ENCODE assay signal across 8 cellular contexts in the genomic region with DNA sequence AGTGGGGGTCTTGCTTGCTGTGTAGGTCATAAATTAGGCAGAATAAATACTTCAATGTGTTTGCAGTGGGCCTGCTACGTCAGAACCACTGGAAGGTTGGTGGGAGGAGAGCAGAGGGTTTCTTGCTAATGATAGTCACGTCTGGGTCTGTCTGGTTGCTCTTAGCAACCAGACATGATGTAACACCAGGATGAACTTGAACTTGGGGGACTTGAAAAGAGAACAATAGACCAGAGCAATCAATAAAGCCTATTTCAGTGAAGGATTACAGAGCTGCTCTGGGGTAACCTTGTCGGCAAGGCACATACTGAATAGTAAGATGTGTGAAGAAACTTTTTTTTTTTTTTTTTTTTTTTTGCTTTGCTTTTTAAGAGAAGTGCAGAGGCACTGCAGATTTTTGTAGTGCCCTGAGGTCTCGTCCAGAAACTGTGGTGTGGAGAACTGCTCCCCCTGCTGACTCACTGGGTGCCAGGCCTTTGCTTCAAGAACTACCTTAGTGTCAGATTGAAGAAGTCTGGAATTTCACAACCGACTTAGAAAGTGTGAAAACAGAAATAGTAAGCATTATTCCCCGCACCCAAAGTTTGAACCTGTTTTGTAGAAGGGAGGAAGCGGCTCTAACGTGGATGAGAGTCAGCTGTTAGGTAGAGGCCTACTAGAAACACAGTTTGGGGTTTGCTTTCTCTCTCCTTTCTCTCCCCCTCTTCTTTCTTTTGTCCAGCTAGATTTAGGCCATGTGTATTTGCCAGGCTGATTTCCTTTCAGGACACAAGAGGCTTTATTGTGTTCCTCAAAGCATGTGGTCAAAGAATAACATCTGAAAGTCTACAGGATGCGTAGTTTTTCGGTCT.
DNase-seq lines count a peak whose midpoint lies in the region; ATAC-seq and TF ChIP-seq lines count a peak whose summit lies in the region.

No MANE protein-coding gene starts in this region.

- H3K9me3 ChIP-seq in NT2/D1 (ENCODE audit: insufficient read depth, low read length) (no peaks in the 10 kb centered on the region), mucosa of rectum (ENCODE audit: control insufficient read depth in 2 of 2, low read length in 2 of 2) (no peaks in the 10 kb centered on the region)

- H3K4me3 ChIP-seq in NT2/D1 (ENCODE audit: insufficient read length, low read depth): no peak overlapping the region
- H3K4me3 ChIP-seq in epithelial cell of esophagus (ENCODE audit: low read length): no peak overlapping the region
- H3K4me3 ChIP-seq in mucosa of rectum (ENCODE audit: low read length in 2 of 2): no peak overlapping the region

- H3K4me1 ChIP-seq in NT2/D1 (ENCODE audit: insufficient read depth, insufficient read length): no peaks in the 10 kb centered on the region
- H3K4me1 ChIP-seq in mucosa of rectum (ENCODE audit: control insufficient read depth in 2 of 2, insufficient read depth in 2 of 2, low read length in 2 of 2): peaks cover 30 to 45% of the 10 kb centered on the region in 2 donors

- H3K27me3 ChIP-seq in NT2/D1 (ENCODE audit: insufficient read depth, insufficient read length): peaks cover 2% of the 10 kb centered on the region
- no peaks in the 10 kb centered on the region for H3K27me3 ChIP-seq in mucosa of rectum (ENCODE audit: control insufficient read depth in 2 of 2, insufficient read depth in 2 of 2, low read length in 2 of 2)

- no peak overlapping the region for H3K9ac ChIP-seq in NT2/D1 (ENCODE audit: insufficient read length, low read depth)
- H3K9ac ChIP-seq in mucosa of rectum (ENCODE audit: low read depth in 1 of 2, low read length in 2 of 2): no peak overlapping the region

- peak overlapping the region; percentile 3 to 40 for H3K27ac ChIP-seq in mucosa of rectum (ENCODE audit: low read depth in 2 of 2, low read length in 2 of 2)

- DNase-seq in C1 segment of cervical spinal cord (lab: John Stamatoyannopoulos, UW): peak in 12 of 14 donors; percentile 18 to 85 (median 69)
- DNase-seq in HUDEP-2 (lab: John Stamatoyannopoulos, UW; ENCODE audit: unreplicated experiment in 76 of 76): peak in 69 of 76 experiments; percentile 3 to 71 (median 39)
- DNase-seq in NT2/D1 (ENCODE audit: low read depth, low spot score): peak; percentile 91
- DNase-seq in activated CD8-positive, alpha-beta memory T cell treated with anti-CD3 and anti-CD28 coated beads, Interleukin-2, amount 50 U/mL, for 1 hour (ENCODE audit: extremely low read depth): peak; percentile 18
- DNase-seq in epithelial cell of esophagus (ENCODE audit: low read depth): peak; percentile 94
- peak; percentile 50 for DNase-seq in stimulated activated CD8-positive, alpha-beta memory T cell treated with anti-CD3 and anti-CD28 coated beads, Interleukin-4, amount 100 ng/mL, for 24 hours (ENCODE audit: low read depth)

- peak; percentile 91 for ATAC-seq in GM19463 (IDR thresholded peaks at IDR 0.05; ENCODE audit: unreplicated experiment)

- H3K36me3 ChIP-seq in NT2/D1 (ENCODE audit: insufficient read depth, insufficient read length, low read length) (no peaks in the 10 kb centered on the region), mucosa of rectum (ENCODE audit: control insufficient read depth in 2 of 2, insufficient read depth in 2 of 2, low read length in 2 of 2) (peaks cover 0 to 4% of the 10 kb centered on the region in 2 donors)

- TF ChIP-seq CTCF in epithelial cell of esophagus (IDR thresholded peaks at IDR 0.05; ENCODE audit: insufficient read depth, low read depth, low read length, missing control alignments): peak; percentile 90

Comparison
In these comparisons a context has a peak if more than half of its experiments do, and no peak if none do; other contexts are left out.
1. DNase-seq: peak in every context shown above with its lines; median percentile 94 in epithelial cell of esophagus; 91 in NT2/D1; 69 in C1 segment of cervical spinal cord; 50 in stimulated activated CD8-positive, alpha-beta memory T cell treated with anti-CD3 and anti-CD28 coated beads, Interleukin-4, amount 100 ng/mL, for 24 hours; 39 in HUDEP-2; 18 in activated CD8-positive, alpha-beta memory T cell treated with anti-CD3 and anti-CD28 coated beads, Interleukin-2, amount 50 U/mL, for 1 hour.